ENCODE assay signal across 16 cellular contexts in genomic region chr14:70995671-70996070, GRCh38.
DNase-seq lines count a peak whose midpoint lies in the region; ATAC-seq, FAIRE-seq and TF ChIP-seq lines count a peak whose summit lies in the region.
"Had no signal": no experiment of that assay in that cellular context is flagged by ENCODE, and none has a peak within 500 bp of the region (broad histone marks: within the 10 kb centered on the region; RNA-seq: fewer than 3 reads in every experiment).

No MANE protein-coding gene starts in this region.

- CTCF ChIA-PET in A549 (lab: Yijun Ruan, JAX): no interaction called here

- H3K4me3 ChIP-seq in A549 (no peak overlapping the region), endodermal cell (ENCODE audit: low read length) (no peak overlapping the region), BE2C (ENCODE audit: low read depth, low read length) (no peak overlapping the region), dorsolateral prefrontal cortex (no peak overlapping the region)
- H3K4me3 ChIP-seq: breast epithelium had no signal

- no peak overlapping the region for H3K27ac ChIP-seq in A549
- H3K27ac ChIP-seq in endodermal cell (ENCODE audit: low read depth, low read length): no peak overlapping the region
- no peak overlapping the region for H3K27ac ChIP-seq in dorsolateral prefrontal cortex
- H3K27ac ChIP-seq: breast epithelium, RWPE1 had no signal

- no peaks in the 10 kb centered on the region for H3K27me3 Mint-ChIP-seq in endodermal cell (ENCODE audit: insufficient read depth)

- H3K9me3 ChIP-seq in A549: no peaks in the 10 kb centered on the region
- no peaks in the 10 kb centered on the region for H3K9me3 ChIP-seq in endodermal cell (ENCODE audit: control insufficient read depth, low read length)
- no peaks in the 10 kb centered on the region for H3K9me3 ChIP-seq in BE2C
- H3K9me3 ChIP-seq: breast epithelium had no signal

- no peak overlapping the region for H3K9ac ChIP-seq in endodermal cell (ENCODE audit: extremely low read depth, low read length, poor library complexity, severe bottlenecking)

- POLR2A ChIA-PET in A549 (lab: Yijun Ruan, JAX): no interaction called here

- TF ChIP-seq POLR2A in A549 (IDR thresholded peaks at IDR 0.05; ENCODE audit: low read length): no peak

- H3K27me3 ChIP-seq in endodermal cell (ENCODE audit: control insufficient read depth, insufficient read depth, low read length, poor library complexity, severe bottlenecking): no peaks in the 10 kb centered on the region
- no peaks in the 10 kb centered on the region for H3K27me3 ChIP-seq in BE2C
- H3K27me3 ChIP-seq in dorsolateral prefrontal cortex: no peaks in the 10 kb centered on the region
- H3K27me3 ChIP-seq: breast epithelium had no signal

- H3K4me1 Mint-ChIP-seq in endodermal cell: peaks cover 4% of the 10 kb centered on the region

- TF ChIP-seq RAD21 in A549 (conservative IDR thresholded peaks at IDR 0.05 in 1 of 2, IDR thresholded peaks at IDR 0.05 in 1 of 2): no peak

- ATAC-seq in A549: peak; percentile 89 to 94
- no peak for ATAC-seq in HG02885 (IDR thresholded peaks at IDR 0.05; ENCODE audit: poor library complexity, unreplicated experiment)
- no peak for ATAC-seq in GM18858 (IDR thresholded peaks at IDR 0.05; ENCODE audit: unreplicated experiment)

- H3K36me3 Mint-ChIP-seq in endodermal cell (ENCODE audit: low read depth): peaks cover 18% of the 10 kb centered on the region

- peaks cover 12% of the 10 kb centered on the region; the same call in 2 of the 3 replicates for H3K4me1 ChIP-seq in A549
- H3K4me1 ChIP-seq in endodermal cell (ENCODE audit: control insufficient read depth, insufficient read depth, low read length): no peaks in the 10 kb centered on the region
- no peaks in the 10 kb centered on the region for H3K4me1 ChIP-seq in BE2C
- H3K4me1 ChIP-seq: breast epithelium had no signal

- TF ChIP-seq CTCF in A549 (IDR thresholded peaks at IDR 0.05) (no peak), endodermal cell (conservative IDR thresholded peaks at IDR 0.05) (no peak), BE2C (IDR thresholded peaks at IDR 0.05; ENCODE audit: low read depth, low read length) (no peak), dorsolateral prefrontal cortex (IDR thresholded peaks at IDR 0.05 in 54 of 56, conservative IDR thresholded peaks at IDR 0.05 in 2 of 56; ENCODE audit: low read depth in 1 of 56, partially characterized antibody in 56 of 56) (no peak)

- H3K4me3 Mint-ChIP-seq in endodermal cell: no peak overlapping the region

- peak overlapping the region; percentile 26; the same call in 2 of the 3 replicates for H3K4me2 ChIP-seq in A549

- 67% methylated on average over 3 of the region's 3 CpGs for WGBS in A549 (ENCODE audit: missing lambda C conversion rate)
- 93 to 95% methylated on average over 2 to 3 of the region's 3 CpGs for WGBS in endodermal cell (ENCODE audit: insufficient coverage in 1 of 2, insufficient read length in 1 of 2), 2 experiments

- peak overlapping the region; percentile 50 for H3K27ac Mint-ChIP-seq in endodermal cell

- TF ChIP-seq EP300 in A549 (IDR thresholded peaks at IDR 0.05): no peak

- no peak for FAIRE-seq in A549 (lab: Jason Lieb, UNC)
- FAIRE-seq: kidney had no signal

- H3K9me3 Mint-ChIP-seq in endodermal cell: no peaks in the 10 kb centered on the region

- H3K36me3 ChIP-seq in endodermal cell (ENCODE audit: control insufficient read depth, insufficient read depth, low read length) (peaks cover 12% of the 10 kb centered on the region), BE2C (no peaks in the 10 kb centered on the region)
- H3K36me3 ChIP-seq: breast epithelium had no signal

- intact Hi-C loops in dorsolateral prefrontal cortex (cut with DNase I): no loop called here

- DNase-seq in A549 (ENCODE audit: low read depth in 1 of 2, low spot score in 1 of 2): peak; percentile 10 to 76
- peak; percentile 39 for DNase-seq in ELF-1 (ENCODE audit: low read depth, low spot score)
- peak; percentile 67 for DNase-seq in OCI-M1 (lab: John Stamatoyannopoulos, UW)
- DNase-seq in endodermal cell: peak; percentile 76
- no peak for DNase-seq in BE2C
- no peak for DNase-seq in dorsolateral prefrontal cortex
- DNase-seq: activated CD4-positive, alpha-beta T cell treated with anti-CD3 and anti-CD28 coated beads, Interleukin-2, amount 50 U/mL, for 4 hours; activated gamma-delta T cell; kidney; NCI-H1694 treated with DMSO at 0.1 percent for 48 hours; NCI-H526 treated with DMSO at 0.1 percent for 48 hours; T1000 had no signal

TF ChIP-seq in A549, 52 proteins besides CTCF, POLR2A, EP300 and RAD21:
- TF ChIP-seq, protein P1, sequence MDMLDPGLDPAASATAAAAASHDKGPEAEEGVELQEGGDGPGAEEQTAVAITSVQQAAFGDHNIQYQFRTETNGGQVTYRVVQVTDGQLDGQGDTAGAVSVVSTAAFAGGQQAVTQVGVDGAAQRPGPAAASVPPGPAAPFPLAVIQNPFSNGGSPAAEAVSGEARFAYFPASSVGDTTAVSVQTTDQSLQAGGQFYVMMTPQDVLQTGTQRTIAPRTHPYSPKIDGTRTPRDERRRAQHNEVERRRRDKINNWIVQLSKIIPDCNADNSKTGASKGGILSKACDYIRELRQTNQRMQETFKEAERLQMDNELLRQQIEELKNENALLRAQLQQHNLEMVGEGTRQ (IDR thresholded peaks at IDR 0.05): peak; percentile 51
- TF ChIP-seq ZSCAN20 (CRISPR knock-in tag; IDR thresholded peaks at IDR 0.05) (no peak), MAZ (IDR thresholded peaks at IDR 0.05; ENCODE audit: borderline replicate concordance, low read depth, low read length) (no peak), MAFK (IDR thresholded peaks at IDR 0.05; ENCODE audit: partially characterized antibody) (no peak), ELK1 (IDR thresholded peaks at IDR 0.05; ENCODE audit: low read depth, low read length) (no peak), FOSB (CRISPR knock-in tag; IDR thresholded peaks at IDR 0.05) (no peak), FOXS1 (CRISPR knock-in tag; IDR thresholded peaks at IDR 0.05) (no peak), MYC (IDR thresholded peaks at IDR 0.05; ENCODE audit: borderline replicate concordance, low read length) (no peak)

Comparison
In these comparisons a context has a peak if more than half of its experiments do, and no peak if none do; other contexts are left out.
1. ATAC-seq: peak in A549 (2 of 2); none in HG02885 (single experiment) and GM18858 (single experiment).
2. DNase-seq: peak in A549 (2 of 2), ELF-1 (single experiment), OCI-M1 (single experiment) and endodermal cell (single experiment); none in BE2C (single experiment) and dorsolateral prefrontal cortex (0 of 10).